In the genomic region with DNA sequence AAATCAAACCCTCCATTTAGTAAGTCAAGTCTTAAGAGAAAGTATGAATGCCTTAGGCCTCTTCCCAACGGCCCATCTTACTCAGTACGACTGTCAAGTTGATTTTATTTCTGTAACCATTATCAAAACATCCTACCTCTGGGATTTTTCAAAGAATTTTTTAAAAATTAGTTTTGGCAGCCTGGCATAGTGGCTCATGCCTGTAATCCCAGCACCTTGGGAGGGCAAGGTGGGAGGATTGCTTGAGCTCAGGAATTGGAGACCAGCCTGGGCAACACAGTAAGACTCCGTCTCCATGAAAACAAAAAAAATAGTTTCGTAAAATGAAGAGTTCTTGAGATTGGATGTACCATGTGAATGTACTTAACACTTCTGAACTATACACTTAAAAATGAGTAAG, we compare ENCODE assay signal across 1 cellular context.
TF ChIP-seq lines count a peak whose summit lies in the region.

No MANE protein-coding gene starts in this region.

TF ChIP-seq in SK-N-SH, 30 proteins besides CTCF, POLR2A, EP300 and RAD21 (continued from another document):
- TF ChIP-seq, protein P1, sequence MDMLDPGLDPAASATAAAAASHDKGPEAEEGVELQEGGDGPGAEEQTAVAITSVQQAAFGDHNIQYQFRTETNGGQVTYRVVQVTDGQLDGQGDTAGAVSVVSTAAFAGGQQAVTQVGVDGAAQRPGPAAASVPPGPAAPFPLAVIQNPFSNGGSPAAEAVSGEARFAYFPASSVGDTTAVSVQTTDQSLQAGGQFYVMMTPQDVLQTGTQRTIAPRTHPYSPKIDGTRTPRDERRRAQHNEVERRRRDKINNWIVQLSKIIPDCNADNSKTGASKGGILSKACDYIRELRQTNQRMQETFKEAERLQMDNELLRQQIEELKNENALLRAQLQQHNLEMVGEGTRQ (IDR thresholded peaks at IDR 0.05; ENCODE audit: borderline replicate concordance, low read depth, low read length): no peak
- TF ChIP-seq GATA2 (CRISPR knock-in tag; IDR thresholded peaks at IDR 0.05) (no peak), MAX (IDR thresholded peaks at IDR 0.05; ENCODE audit: low read depth) (no peak), NFIC (IDR thresholded peaks at IDR 0.05; ENCODE audit: borderline replicate concordance) (no peak), MXI1 (IDR thresholded peaks at IDR 0.05; ENCODE audit: low read depth, low read length) (no peak)
